ENCODE assay signal across 14 cellular contexts in genomic region chr16:15829460-15829859, GRCh38. TPM values are rescaled to one million over a fixed set of nuclear protein-coding genes. Genes with fewer than 3 reads are reported as not detected.
DNase-seq lines count a peak whose midpoint lies in the region; ATAC-seq and TF ChIP-seq lines count a peak whose summit lies in the region.
"Had no signal": no experiment of that assay in that cellular context is flagged by ENCODE, and none has a peak within 500 bp of the region (broad histone marks: within the 10 kb centered on the region; RNA-seq: fewer than 3 reads in every experiment).

No MANE protein-coding gene starts in this region.

- H3K4me1 Mint-ChIP-seq in osteocyte (ENCODE audit: unreplicated experiment) = peaks cover 3% of the 10 kb centered on the region
- no peaks in the 10 kb centered on the region for H3K4me1 Mint-ChIP-seq in CD4-positive, alpha-beta T cell (ENCODE audit: low read depth)

- intact Hi-C loops in heart left ventricle (cut with DNase I) = loop anchor here in 1 of 10 donors (10.0 kb wide), 1 partner anchor 65 kb away; no protein-coding TSS in a partner anchor
- intact Hi-C loops in CD4-positive, alpha-beta T cell (cut with DNase I, micrococcal nuclease) = no loop called here

- POLR2A ChIA-PET in CD4-positive, alpha-beta T cell (lab: Charles Lee) = no interaction called here

- H3K27ac Mint-ChIP-seq in osteocyte (ENCODE audit: unreplicated experiment) = peak overlapping the region; percentile 63
- H3K27ac Mint-ChIP-seq in CD4-positive, alpha-beta T cell = no peak overlapping the region

- 35 to 38% (median 36%) methylated on average over 9 of the region's 9 CpGs for WGBS in heart left ventricle, 4 donors

- H3K9me3 ChIP-seq in heart left ventricle = no peaks in the 10 kb centered on the region
- no peaks in the 10 kb centered on the region for H3K9me3 ChIP-seq in CD4-positive, alpha-beta T cell (ENCODE audit: control insufficient read depth, low read length)

- DNase-seq in Ammon's horn (ENCODE audit: low spot score) (peak; percentile 9), UCSD-AML1 (lab: John Stamatoyannopoulos, UW; ENCODE audit: unreplicated experiment) (peak; percentile 52), heart left ventricle (peak; percentile 42 to 65 (median 47)), osteocyte (ENCODE audit: extremely low spot score, unreplicated experiment) (no peak), superior temporal gyrus (ENCODE audit: extremely low spot score) (no peak), NCI-H345 (lab: John Stamatoyannopoulos, UW) (no peak)
- DNase-seq in CD4-positive, alpha-beta T cell = no peak
- DNase-seq: activated effector memory CD4-positive, alpha-beta T cell treated with anti-CD3 and anti-CD28 coated beads, Interleukin-2, amount 50 U/mL, for 16 hours; stimulated activated CD4-positive, alpha-beta T cell treated with anti-CD3 and anti-CD28 coated beads, Interleukin-12 subunit alpha, Interleukin-12 subunit beta, amount 100 ng/mL, for 4 hours; stimulated activated naive CD8-positive, alpha-beta T cell treated with anti-CD3 and anti-CD28 coated beads, Interleukin-15, Interleukin-2, amounts not matched to agents 100 U/mL and 50 U/mL, for 24 hours; WERI-Rb-1 had no signal

- peaks cover 11% of the 10 kb centered on the region for H3K27me3 Mint-ChIP-seq in osteocyte (ENCODE audit: unreplicated experiment)
- H3K27me3 Mint-ChIP-seq in CD4-positive, alpha-beta T cell = no peaks in the 10 kb centered on the region

- CTCF ChIA-PET in CD4-positive, alpha-beta T cell (lab: Charles Lee) = no interaction called here

- peak in 3 of 4 donors; percentile 59 to 87 (median 67) for ATAC-seq in heart left ventricle
- ATAC-seq in CD4-positive, alpha-beta T cell (ENCODE audit: poor library complexity) = no peak
- ATAC-seq in HG03045 (IDR thresholded peaks at IDR 0.05; ENCODE audit: unreplicated experiment) = no peak
- ATAC-seq: stimulated activated naive CD8-positive, alpha-beta T cell treated with anti-CD3 and anti-CD28 coated beads, Interleukin-15, Interleukin-2, amounts not matched to agents 100 U/mL and 50 U/mL, for 24 hours had no signal

- H3K36me3 Mint-ChIP-seq in osteocyte (ENCODE audit: unreplicated experiment) = no peaks in the 10 kb centered on the region
- H3K36me3 Mint-ChIP-seq in CD4-positive, alpha-beta T cell (ENCODE audit: low read depth) = no peaks in the 10 kb centered on the region

- H3K27me3 ChIP-seq in heart left ventricle = no peaks in the 10 kb centered on the region
- no peaks in the 10 kb centered on the region for H3K27me3 ChIP-seq in CD4-positive, alpha-beta T cell (ENCODE audit: control insufficient read depth, insufficient read depth, low read length)

- H3K4me3 Mint-ChIP-seq in osteocyte (ENCODE audit: unreplicated experiment) = no peak overlapping the region
- H3K4me3 Mint-ChIP-seq in CD4-positive, alpha-beta T cell = no peak overlapping the region

- no peak overlapping the region for H3K4me3 ChIP-seq in heart left ventricle

- H3K36me3 ChIP-seq in heart left ventricle = no peaks in the 10 kb centered on the region
- H3K36me3 ChIP-seq: WERI-Rb-1 had no signal

- TF ChIP-seq POLR2A in heart left ventricle (IDR thresholded peaks at IDR 0.05) = no peak

- TF ChIP-seq CTCF in heart left ventricle (IDR thresholded peaks at IDR 0.05) (peak in 1 of 12 donors; percentile 12), osteocyte (IDR thresholded peaks at IDR 0.05) (no peak)
- no peak for TF ChIP-seq CTCF in CD4-positive, alpha-beta T cell (IDR thresholded peaks at IDR 0.05)

- H3K4me1 ChIP-seq in heart left ventricle = peaks cover 0 to 8% (median 0%) of the 10 kb centered on the region in 12 donors

- peak overlapping the region in 1 of 12 donors; percentile 87 for H3K27ac ChIP-seq in heart left ventricle
- H3K27ac ChIP-seq in CD4-positive, alpha-beta T cell (ENCODE audit: low read depth, low read length) = no peak overlapping the region
- H3K27ac ChIP-seq: C4-2B, WERI-Rb-1 had no signal

- no peaks in the 10 kb centered on the region for H3K9me3 Mint-ChIP-seq in osteocyte (ENCODE audit: unreplicated experiment)
- no peaks in the 10 kb centered on the region for H3K9me3 Mint-ChIP-seq in CD4-positive, alpha-beta T cell

RNA-seq across cellular contexts. Expression of gene MYH11, which starts 27.4 kb away (rescaled TPM):
- 10 to 100 TPM in 8 of 9 donors, 1 to 10 TPM in 1; 9.8 to 71.9 (median 26.5) TPM for total RNA-seq in heart left ventricle
- polyA plus RNA-seq in heart left ventricle = 10 to 100 TPM; 10.1 to 51.7 TPM
- 1.9 and 2.0 TPM in 2 replicates for total RNA-seq in osteocyte
- total RNA-seq in CD4-positive, alpha-beta T cell = not detected
- total RNA-seq: dermis microvascular lymphatic vessel endothelial cell had no signal

RNA-seq across cellular contexts. Expression of gene CEP20, which starts 58.9 kb away (rescaled TPM):
- total RNA-seq in heart left ventricle (10 to 100 TPM; 23.0 to 40.3 (median 28.7) TPM), osteocyte (24.3 and 31.2 TPM in 2 replicates)
- 10 to 100 TPM; 14.1 to 25.0 TPM for polyA plus RNA-seq in heart left ventricle
- 10 to 100 TPM; 14.4 to 15.5 TPM for total RNA-seq in CD4-positive, alpha-beta T cell

Comparison
In these comparisons a context has a peak if more than half of its experiments do, and no peak if none do; other contexts are left out.
1. DNase-seq: peak in Ammon's horn (single experiment), UCSD-AML1 (single experiment) and heart left ventricle (5 of 5); none in osteocyte (single experiment), superior temporal gyrus (single experiment), CD4-positive, alpha-beta T cell (0 of 10) and NCI-H345 (single experiment).
2. ATAC-seq: peak in heart left ventricle (3 of 4); none in CD4-positive, alpha-beta T cell (single experiment) and HG03045 (single experiment).